ENCODE assay signal across 8 cellular contexts in genomic region chr7:74002474-74003017, GRCh38. TPM values are rescaled to one million over a fixed set of nuclear protein-coding genes. Genes with fewer than 3 reads are reported as not detected.
DNase-seq lines count a peak whose midpoint lies in the region; ATAC-seq and TF ChIP-seq lines count a peak whose summit lies in the region.

No MANE protein-coding gene starts in this region.

- no peaks in the 10 kb centered on the region; the same call in 2 of the 3 replicates for H3K9me3 Mint-ChIP-seq in GM23338

- no peak for TF ChIP-seq POLR2A in sigmoid colon (IDR thresholded peaks at IDR 0.05)

- WGBS in GM23248 (ENCODE audit: low coverage in 1 of 2, low lambda C conversion rate in 2 of 2, missing lambda C conversion rate in 2 of 2), 2 experiments = 53 to 68% methylated on average over 16 of the region's 16 CpGs
- 26 to 39% methylated on average over 16 of the region's 16 CpGs for WGBS in sigmoid colon, 2 donors

- H3K36me3 ChIP-seq in GM23248 (ENCODE audit: low read depth) (no peaks in the 10 kb centered on the region), sigmoid colon (no peaks in the 10 kb centered on the region), GM23338 (ENCODE audit: insufficient read depth) (no peaks in the 10 kb centered on the region)

- no peak overlapping the region for H2AFZ ChIP-seq in GM23248
- H2AFZ ChIP-seq in GM23338 = no peak overlapping the region

- H3K4me2 ChIP-seq in GM23248 (ENCODE audit: unreplicated experiment) (no peak overlapping the region), GM23338 (no peak overlapping the region)

- no peaks in the 10 kb centered on the region for H3K36me3 Mint-ChIP-seq in GM23338 (ENCODE audit: low read depth)

- H4K20me1 ChIP-seq in GM23248 (ENCODE audit: insufficient read depth) = no peaks in the 10 kb centered on the region
- no peaks in the 10 kb centered on the region for H4K20me1 ChIP-seq in GM23338 (replicated peaks; ENCODE audit: insufficient read depth)

- H3K9me3 ChIP-seq in GM23248 (ENCODE audit: low read depth) (no peaks in the 10 kb centered on the region), sigmoid colon (no peaks in the 10 kb centered on the region)

- ATAC-seq in GM23338 (no peak), GM18870 (IDR thresholded peaks at IDR 0.05; ENCODE audit: unreplicated experiment) (no peak)

- no peak overlapping the region for H3K4me3 ChIP-seq in GM23248
- no peak overlapping the region for H3K4me3 ChIP-seq in sigmoid colon
- no peak overlapping the region for H3K4me3 ChIP-seq in GM23338

- H3F3A ChIP-seq in GM23248 (ENCODE audit: insufficient read depth) = no peaks in the 10 kb centered on the region
- H3F3A ChIP-seq in GM23338 (replicated peaks; ENCODE audit: low read depth) = no peaks in the 10 kb centered on the region

- H3K9me2 ChIP-seq in GM23248 (ENCODE audit: insufficient read depth) (no peaks in the 10 kb centered on the region), GM23338 (ENCODE audit: insufficient read depth) (no peaks in the 10 kb centered on the region)

- no peak overlapping the region for H3K4me3 Mint-ChIP-seq in GM23338

- H3K27ac ChIP-seq in GM23248 (peak overlapping the region; percentile 52), sigmoid colon (peak overlapping the region in 3 of 4 donors; percentile 16 to 87 (median 23)), GM23338 (ENCODE audit: low read depth) (no peak overlapping the region)

- intact Hi-C loops in sigmoid colon (cut with DNase I) = no loop called here

- peak overlapping the region; percentile 33; the same call in 1 of the 2 replicates for H3K9ac ChIP-seq in GM23248

- H3K4me1 ChIP-seq in GM23248 (ENCODE audit: insufficient read depth) = peaks cover 12% of the 10 kb centered on the region
- H3K4me1 ChIP-seq in sigmoid colon = peaks cover 0 to 55% (median 42%) of the 10 kb centered on the region in 4 donors
- H3K4me1 ChIP-seq in GM23338 (ENCODE audit: insufficient read depth) = no peaks in the 10 kb centered on the region

- no peak for TF ChIP-seq EP300 in sigmoid colon (IDR thresholded peaks at IDR 0.05)

- peaks cover 9% of the 10 kb centered on the region for H3K27me3 Mint-ChIP-seq in GM23338 (ENCODE audit: insufficient read depth, low read depth, poor library complexity)

- 0 out of 3 replicates have a peak, but pooled peaks cover 2% of the 10 kb centered on the region for H3K4me1 Mint-ChIP-seq in GM23338

- DNase-seq in GM23248 (peak; percentile 78), RKO (ENCODE audit: low spot score) (peak; percentile 74), epidermal melanocyte (ENCODE audit: insufficient read length, low spot score) (peak; percentile 55), sigmoid colon (no peak), GM23338 (ENCODE audit: low spot score) (no peak), GM20000 (ENCODE audit: low spot score) (no peak), NCI-H1417 (lab: John Stamatoyannopoulos, UW) (no peak)

- TF ChIP-seq CTCF in sigmoid colon (IDR thresholded peaks at IDR 0.05) = no peak
- no peak for TF ChIP-seq CTCF in GM23338 (conservative IDR thresholded peaks at IDR 0.05; ENCODE audit: low read depth in 2 of 2)
- TF ChIP-seq CTCF in GM20000 (IDR thresholded peaks at IDR 0.05; ENCODE audit: extremely low read depth, missing control alignments) = no peak

- in situ Hi-C loops in GM23248 (cut with MboI) = no loop called here

- H3K79me2 ChIP-seq in GM23248 (ENCODE audit: insufficient read depth) = no peaks in the 10 kb centered on the region
- H3K79me2 ChIP-seq in GM23338 (replicated peaks; ENCODE audit: insufficient read depth) = no peaks in the 10 kb centered on the region

- H3K27me3 ChIP-seq in GM23248 (replicated peaks; ENCODE audit: insufficient read depth) (no peaks in the 10 kb centered on the region), sigmoid colon (no peaks in the 10 kb centered on the region), GM23338 (ENCODE audit: insufficient read depth) (no peaks in the 10 kb centered on the region)

- H3K27ac Mint-ChIP-seq in GM23338 = no peak overlapping the region

TF ChIP-seq in GM23338, 12 proteins besides CTCF, POLR2A, EP300 and RAD21:
- TF ChIP-seq ZNF331 (CRISPR knock-in tag; IDR thresholded peaks at IDR 0.05; ENCODE audit: low read depth) (no peak), ETS1 (IDR thresholded peaks at IDR 0.05) (no peak), POLR2AphosphoS5 (IDR thresholded peaks at IDR 0.05; ENCODE audit: low read depth) (no peak), ZNF114 (CRISPR knock-in tag; IDR thresholded peaks at IDR 0.05) (no peak), NANOG (IDR thresholded peaks at IDR 0.05; ENCODE audit: borderline replicate concordance) (no peak), STAT1 (IDR thresholded peaks at IDR 0.05; ENCODE audit: unreplicated experiment) (no peak), EZH2phosphoT487 (IDR thresholded peaks at IDR 0.05; ENCODE audit: unreplicated experiment) (no peak)

RNA-seq across cellular contexts. Expression of gene ELN, which starts 25.4 kb away (rescaled TPM):
- 698 and 974 TPM in 2 replicates for total RNA-seq in GM23248 (2014; rRNA removed; shearing (Covaris generic))
- polyA plus RNA-seq in GM23248 (2016; fragmentation: Nextera tagmentation; extraction: Ambion mirVana) (539 and 568 TPM in 2 replicates), sigmoid colon (10 to 100 TPM in 1 of 3 donors, 1 to 10 TPM in 2; 2.5 to 41.2 (median 6.6) TPM), GM23338 (2016; fragmentation: Nextera tagmentation; extraction: Ambion mirVana) (1.1 TPM in 2 replicates)
- 100 to 1,000 TPM in 1 of 4 donors, 10 to 100 TPM in 3; 13.3 to 174 (median 36.4) TPM for total RNA-seq in sigmoid colon
- 4.0 and 5.6 TPM in 2 replicates for total RNA-seq in GM23338 (2014; rRNA removed; shearing (Covaris generic))

Comparison
In these comparisons a context has a peak if more than half of its experiments do, and no peak if none do; other contexts are left out.
1. DNase-seq: peak in GM23248 (single experiment), RKO (single experiment) and epidermal melanocyte (single experiment); none in sigmoid colon (single experiment), GM23338 (single experiment), GM20000 (single experiment) and NCI-H1417 (0 of 3).